In the genomic region with DNA sequence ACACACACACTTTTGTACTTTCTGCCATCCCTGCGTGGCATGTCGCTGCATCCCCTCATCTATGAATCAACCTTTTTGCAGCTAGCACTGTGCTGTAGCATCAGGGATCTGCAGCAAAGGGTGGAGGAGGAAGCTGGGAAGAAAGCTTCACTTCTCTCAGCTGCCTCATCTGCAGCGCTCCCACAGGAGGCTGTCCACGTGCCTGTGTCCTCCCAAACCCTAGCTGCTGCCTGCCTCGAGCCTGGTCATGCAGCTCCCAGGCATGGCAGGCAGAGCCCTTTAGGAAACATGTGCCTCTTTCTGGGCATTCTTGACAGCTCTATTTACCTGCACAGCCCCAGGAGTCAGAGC, we compare ENCODE assay signal across 8 cellular contexts.
DNase-seq lines count a peak whose midpoint lies in the region; ATAC-seq and TF ChIP-seq lines count a peak whose summit lies in the region.

No MANE protein-coding gene starts in this region.

- H3K4me1 ChIP-seq in fibroblast of lung (ENCODE audit: control insufficient read depth, extremely low read depth, insufficient read depth, low read length) (peaks cover 10% of the 10 kb centered on the region), osteoblast (ENCODE audit: insufficient read depth, low read length) (peaks cover 49% of the 10 kb centered on the region)

- H3K4me3 ChIP-seq in fibroblast of lung (replicated peaks in 1 of 4; ENCODE audit: control extremely low read depth in 1 of 4, insufficient read depth in 1 of 4, low read depth in 3 of 4, low read length in 4 of 4) (no peak overlapping the region), osteoblast (ENCODE audit: insufficient read depth, low read length) (peak overlapping the region; percentile 46)

- H3K79me2 ChIP-seq in fibroblast of lung (ENCODE audit: control insufficient read depth, insufficient read depth, low read length) = no peaks in the 10 kb centered on the region
- H3K79me2 ChIP-seq in osteoblast (ENCODE audit: insufficient read depth, low read length) = no peaks in the 10 kb centered on the region

- peak overlapping the region; percentile 20 for H3K9ac ChIP-seq in fibroblast of lung (ENCODE audit: insufficient read depth, low read length)

- H4K20me1 ChIP-seq in fibroblast of lung (ENCODE audit: control insufficient read depth, extremely low read depth, insufficient read depth, low read length) (no peaks in the 10 kb centered on the region), osteoblast (ENCODE audit: insufficient read depth, low read length) (no peaks in the 10 kb centered on the region)

- no peaks in the 10 kb centered on the region for H3K9me3 ChIP-seq in fibroblast of lung (ENCODE audit: control insufficient read depth, insufficient read depth, low read depth, low read length)
- no peaks in the 10 kb centered on the region for H3K9me3 ChIP-seq in osteoblast (ENCODE audit: low read depth, low read length)

- no peak for TF ChIP-seq CTCF in fibroblast of lung (conservative IDR thresholded peaks at IDR 0.05 in 1 of 2, IDR thresholded peaks at IDR 0.05 in 1 of 2; ENCODE audit: low read depth in 1 of 2, low read length in 2 of 2)
- TF ChIP-seq CTCF in osteoblast (IDR thresholded peaks at IDR 0.05; ENCODE audit: extremely low read depth, low read depth, low read length) = no peak

- H3K27ac ChIP-seq in fibroblast of lung (ENCODE audit: insufficient read depth, low read length) (peak overlapping the region; percentile 92), osteoblast (ENCODE audit: low read depth, low read length) (peak overlapping the region; percentile 98)

- H3K36me3 ChIP-seq in fibroblast of lung (ENCODE audit: control insufficient read depth, insufficient read depth, low read length) = no peaks in the 10 kb centered on the region
- no peaks in the 10 kb centered on the region for H3K36me3 ChIP-seq in osteoblast (ENCODE audit: insufficient read depth, low read length)

- DNase-seq in Daoy (ENCODE audit: low read depth) (peak; percentile 63), SK-N-DZ (ENCODE audit: low spot score) (peak; percentile 13), fibroblast of lung (ENCODE audit: low read depth in 2 of 2) (peak; percentile 56), osteoblast (ENCODE audit: insufficient read length, low spot score, missing footprints) (no peak), NCI-H2107 treated with DMSO at 0.1 percent for 48 hours (lab: John Stamatoyannopoulos, UW; ENCODE audit: unreplicated experiment) (no peak), GM19240 (ENCODE audit: insufficient read length, low spot score) (no peak), NOMO-1 treated with dmso at 0.1 percent for 144 hours (lab: John Stamatoyannopoulos, UW; ENCODE audit: unreplicated experiment) (no peak)

- H2AFZ ChIP-seq in fibroblast of lung (ENCODE audit: low read length) = peak overlapping the region; percentile 89
- H2AFZ ChIP-seq in osteoblast (ENCODE audit: low read length) = peak overlapping the region; percentile 64

- no peak for ATAC-seq in GM18870 (IDR thresholded peaks at IDR 0.05; ENCODE audit: unreplicated experiment)

- peak overlapping the region; percentile 81 for H3K4me2 ChIP-seq in fibroblast of lung (ENCODE audit: extremely low read depth, insufficient read depth, low read length)
- H3K4me2 ChIP-seq in osteoblast (ENCODE audit: insufficient read depth, low read length) = peak overlapping the region; percentile 72

- no peaks in the 10 kb centered on the region for H3K27me3 ChIP-seq in fibroblast of lung (ENCODE audit: control insufficient read depth, insufficient read depth, low read length)
- H3K27me3 ChIP-seq in osteoblast (ENCODE audit: insufficient read depth, low read length) = no peaks in the 10 kb centered on the region

Comparison
In these comparisons a context has a peak if more than half of its experiments do, and no peak if none do; other contexts are left out.
1. DNase-seq: peak in Daoy (single experiment), SK-N-DZ (single experiment) and fibroblast of lung (2 of 2); none in osteoblast (single experiment), NCI-H2107 treated with DMSO at 0.1 percent for 48 hours (single experiment), GM19240 (single experiment) and NOMO-1 treated with dmso at 0.1 percent for 144 hours (single experiment).